Comparison of ENCODE assay signal across 9 cellular contexts in the genomic region with DNA sequence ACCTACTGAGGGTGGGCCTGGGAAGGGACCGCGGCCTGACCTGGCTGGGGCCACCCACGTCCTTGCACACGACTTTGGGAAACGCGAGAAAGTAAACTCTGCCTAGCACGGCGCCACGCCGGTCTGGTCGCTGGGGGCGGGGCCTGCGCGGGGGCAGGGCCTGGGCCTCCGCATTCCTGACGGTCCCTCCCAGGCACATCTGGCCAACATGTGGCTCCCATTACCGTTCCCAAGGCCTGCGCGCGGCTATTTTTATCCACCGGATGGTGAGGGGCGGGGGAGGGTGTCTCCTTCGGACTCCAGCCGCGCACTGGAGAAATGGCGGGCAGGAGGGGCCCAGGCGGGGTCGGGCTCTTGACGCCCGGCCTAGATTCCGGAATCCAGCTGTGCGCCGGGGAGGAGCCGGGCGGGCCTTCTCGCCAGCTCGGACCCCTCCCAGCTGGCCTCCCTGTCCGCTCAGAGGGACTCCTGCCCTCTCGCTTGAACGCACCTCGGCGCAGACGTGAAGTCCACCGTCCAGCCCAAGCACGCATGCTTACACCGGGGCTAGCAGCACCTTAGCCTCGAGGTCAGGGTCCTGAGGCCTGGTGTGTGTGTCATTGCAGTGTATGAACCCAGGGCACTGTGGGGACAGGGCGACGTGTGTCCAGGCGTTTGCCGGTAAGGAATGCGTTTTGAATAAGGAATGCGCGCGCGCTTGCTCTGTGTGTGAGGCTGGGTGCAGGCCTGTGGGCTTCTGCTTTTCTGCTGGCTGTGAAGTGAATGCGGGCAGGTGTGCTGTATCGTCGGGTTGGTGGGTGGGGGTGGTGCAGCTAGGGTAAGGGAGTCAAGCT. TPM values are rescaled to one million over a fixed set of nuclear protein-coding genes. Genes with fewer than 3 reads are reported as not detected.
DNase-seq lines count a peak whose midpoint lies in the region; ATAC-seq, FAIRE-seq and TF ChIP-seq lines count a peak whose summit lies in the region.
"Had no signal": no experiment of that assay in that cellular context is flagged by ENCODE, and none has a peak within 500 bp of the region (broad histone marks: within the 10 kb centered on the region; RNA-seq: fewer than 3 reads in every experiment).

No MANE protein-coding gene starts in this region.

- H2AFZ ChIP-seq in GM12878 (ENCODE audit: control insufficient read depth, low read depth, low read length), result peak overlapping the region; percentile 28; the same call in 1 of the 2 replicates

- H3K36me3 ChIP-seq in HUES64 (ENCODE audit: insufficient read depth, low read length), result no peaks in the 10 kb centered on the region
- no peaks in the 10 kb centered on the region for H3K36me3 ChIP-seq in GM12878 (ENCODE audit: control insufficient read depth in 2 of 2, insufficient read depth in 2 of 2, low read length in 1 of 2)
- no peaks in the 10 kb centered on the region for H3K36me3 ChIP-seq in A673 (ENCODE audit: insufficient read depth, low read length, poor library complexity, severe bottlenecking)

- peak overlapping the region; percentile 89 for H3K4me2 ChIP-seq in GM12878 (ENCODE audit: control insufficient read depth, insufficient read depth)

- H3K27ac ChIP-seq in HUES64 (ENCODE audit: low read depth, low read length) (peak overlapping the region; percentile 67; the same call in 1 of the 2 replicates), GM12878 (ENCODE audit: control insufficient read depth, insufficient read depth) (no peak overlapping the region), A673 (ENCODE audit: low read depth, low read length, poor library complexity, severe bottlenecking) (no peak overlapping the region)

- TF ChIP-seq CTCF in GM12878 (IDR thresholded peaks at IDR 0.05 in 2 of 3, conservative IDR thresholded peaks at IDR 0.05 in 1 of 3; ENCODE audit: control insufficient read depth in 2 of 3, extremely low read depth in 1 of 3, insufficient read depth in 1 of 3, low read depth in 3 of 3, low read length in 3 of 3) (no peak), A673 (conservative IDR thresholded peaks at IDR 0.05; ENCODE audit: low read depth, low read length) (no peak)

- peak; percentile 15; the same call in 2 of the 3 replicates for ATAC-seq in GM12878
- peak; percentile 39 for ATAC-seq in stimulated activated effector memory CD8-positive, alpha-beta T cell treated with anti-CD3 and anti-CD28 coated beads, Interleukin-12 subunit alpha, Interleukin-12 subunit beta, amount 100 ng/mL, for 72 hours
- no peak for ATAC-seq in HG03196 (IDR thresholded peaks at IDR 0.05; ENCODE audit: unreplicated experiment)
- ATAC-seq in GM18861 (IDR thresholded peaks at IDR 0.05; ENCODE audit: unreplicated experiment), result no peak

- BruUV-seq in GM12878 (replicated peaks; lab: Mats Ljungman, UMichigan) (no TSS peak), A673 (replicated peaks; lab: Mats Ljungman, UMichigan) (no TSS peak)

- peaks cover 25 to 30% of the 10 kb centered on the region in 2 donors for H3K4me1 Mint-ChIP-seq in immature natural killer cell
- peaks cover 31% of the 10 kb centered on the region for H3K4me1 Mint-ChIP-seq in stimulated activated effector memory CD8-positive, alpha-beta T cell treated with anti-CD3 and anti-CD28 coated beads, Interleukin-12 subunit alpha, Interleukin-12 subunit beta, amount 100 ng/mL, for 72 hours

- H3K9ac ChIP-seq in HUES64 (ENCODE audit: low read depth, low read length) (peak overlapping the region; percentile 62), GM12878 (ENCODE audit: control insufficient read depth, insufficient read depth, low read length) (no peak overlapping the region; the same call in 1 of the 2 replicates)

- H3K4me1 ChIP-seq in HUES64 (ENCODE audit: insufficient read depth, low read length) (peaks cover 12% of the 10 kb centered on the region; the same call in 1 of the 2 replicates), GM12878 (ENCODE audit: control insufficient read depth, insufficient read depth, low read length) (peaks cover 24% of the 10 kb centered on the region), A673 (ENCODE audit: insufficient read depth, low read length, poor library complexity, severe bottlenecking) (peaks cover 12% of the 10 kb centered on the region)

- H4K20me1 ChIP-seq in GM12878 (ENCODE audit: control insufficient read depth, insufficient read depth), result no peaks in the 10 kb centered on the region; the same call in 1 of the 2 replicates

- WGBS in HUES64, result 2% methylated on average over 59 of the region's 59 CpGs
- 26% methylated on average over 56 of the region's 59 CpGs for WGBS in GM12878 (ENCODE audit: insufficient coverage, insufficient replicate concordance, low lambda C conversion rate, missing lambda C conversion rate)

- intact Hi-C loops in GM12878 (cut with micrococcal nuclease; ENCODE audit: unreplicated experiment), result no loop called here
- intact Hi-C loops in A673 (cut with micrococcal nuclease; ENCODE audit: unreplicated experiment), result no loop called here

- CTCF ChIA-PET in GM12878 (lab: Yijun Ruan, JAX) (interaction anchor here (1.0 to 1.2 kb wide), 2 partner anchors 45 to 133 kb away, joined by 3 read pairs; no protein-coding TSS in a partner anchor), A673 (lab: Charles Lee) (no interaction called here)

- DNase-seq in AML-193 (lab: John Stamatoyannopoulos, UW), result peak; percentile 24 to 26
- DNase-seq in GM12878 (ENCODE audit: low read depth, low spot score), result no peak
- no peak for DNase-seq in immature natural killer cell
- DNase-seq in stimulated activated effector memory CD8-positive, alpha-beta T cell treated with anti-CD3 and anti-CD28 coated beads, Interleukin-12 subunit alpha, Interleukin-12 subunit beta, amount 100 ng/mL, for 72 hours (ENCODE audit: low spot score in 2 of 2), result no peak
- no peak for DNase-seq in A673 (ENCODE audit: low spot score)

- H3K36me3 Mint-ChIP-seq in immature natural killer cell, result no peaks in the 10 kb centered on the region
- peaks cover 61% of the 10 kb centered on the region for H3K36me3 Mint-ChIP-seq in stimulated activated effector memory CD8-positive, alpha-beta T cell treated with anti-CD3 and anti-CD28 coated beads, Interleukin-12 subunit alpha, Interleukin-12 subunit beta, amount 100 ng/mL, for 72 hours

- TF ChIP-seq POLR2A in GM12878 (IDR thresholded peaks at IDR 0.05; ENCODE audit: low read depth, low read length), result no peak

- in situ Hi-C loops in GM12878 (cut with MboI), result no loop called here

- H3K4me3 Mint-ChIP-seq in immature natural killer cell, result peak overlapping the region; percentile 61 to 81 (median 69)
- H3K4me3 Mint-ChIP-seq in stimulated activated effector memory CD8-positive, alpha-beta T cell treated with anti-CD3 and anti-CD28 coated beads, Interleukin-12 subunit alpha, Interleukin-12 subunit beta, amount 100 ng/mL, for 72 hours, result peak overlapping the region; percentile 77

- peak overlapping the region; percentile 62 for H3K4me3 ChIP-seq in HUES64 (ENCODE audit: low read length)
- H3K4me3 ChIP-seq in GM12878, result peak overlapping the region; percentile 32; the same call in 1 of the 2 replicates
- no peak overlapping the region for H3K4me3 ChIP-seq in A673 (ENCODE audit: low read depth, low read length, poor library complexity, severe bottlenecking)

- no peaks in the 10 kb centered on the region for H3K9me3 Mint-ChIP-seq in immature natural killer cell
- H3K9me3 Mint-ChIP-seq in stimulated activated effector memory CD8-positive, alpha-beta T cell treated with anti-CD3 and anti-CD28 coated beads, Interleukin-12 subunit alpha, Interleukin-12 subunit beta, amount 100 ng/mL, for 72 hours, result no peaks in the 10 kb centered on the region

- H3K27ac Mint-ChIP-seq in immature natural killer cell, result peak overlapping the region in 4 of 6 donors; percentile 53 to 85 (median 62)
- H3K27ac Mint-ChIP-seq in stimulated activated effector memory CD8-positive, alpha-beta T cell treated with anti-CD3 and anti-CD28 coated beads, Interleukin-12 subunit alpha, Interleukin-12 subunit beta, amount 100 ng/mL, for 72 hours, result peak overlapping the region; percentile 85

- POLR2A ChIA-PET in GM12878 (lab: Charles Lee) (interaction anchor here (0.6 kb wide), 1 partner anchor 51 kb away, joined by 5 read pairs; no protein-coding TSS in a partner anchor), A673 (lab: Charles Lee; ENCODE audit: low non-redundant PET) (no interaction called here)

- SMC1A ChIA-PET in GM12878 (lab: Charles Lee; ENCODE audit: uncharacterized antibody, unreplicated experiment), result interaction anchor here (0.9 kb wide), 1 partner anchor 97 kb away, joined by 3 read pairs; no protein-coding TSS in a partner anchor

- H3K79me2 ChIP-seq in GM12878 (ENCODE audit: control insufficient read depth, insufficient read depth, low read length), result no peaks in the 10 kb centered on the region

- H3K9me3 ChIP-seq in HUES64 (ENCODE audit: insufficient read depth, low read depth, low read length), result no peaks in the 10 kb centered on the region
- no peaks in the 10 kb centered on the region for H3K9me3 ChIP-seq in GM12878 (replicated peaks; ENCODE audit: control insufficient read depth, insufficient read depth, low read length)
- no peaks in the 10 kb centered on the region for H3K9me3 ChIP-seq in A673 (ENCODE audit: low read depth, low read length, poor library complexity, severe bottlenecking)

- no peak for TF ChIP-seq EP300 in GM12878 (IDR thresholded peaks at IDR 0.05; ENCODE audit: borderline replicate concordance in 1 of 2, control insufficient read depth in 1 of 2, low read depth in 2 of 2, low read length in 2 of 2)

- peaks cover 48% of the 10 kb centered on the region for H3K27me3 ChIP-seq in HUES64 (ENCODE audit: insufficient read depth, low read length)
- no peaks in the 10 kb centered on the region for H3K27me3 ChIP-seq in GM12878 (replicated peaks in 1 of 2; ENCODE audit: control insufficient read depth in 2 of 2, insufficient read depth in 2 of 2, low read length in 1 of 2)
- H3K27me3 ChIP-seq in A673 (replicated peaks; ENCODE audit: insufficient read depth, low read depth, low read length, poor library complexity), result no peaks in the 10 kb centered on the region

- H3K27me3 Mint-ChIP-seq in immature natural killer cell (ENCODE audit: low read depth in 3 of 3), result peaks cover 0 to 5% (median 0%) of the 10 kb centered on the region in 3 donors

- no peak for TF ChIP-seq RAD21 in GM12878 (IDR thresholded peaks at IDR 0.05; ENCODE audit: insufficient read depth, low read depth, low read length)

- RAD21 ChIA-PET in GM12878 (lab: Charles Lee; ENCODE audit: unreplicated experiment), result no interaction called here

- no peak for FAIRE-seq in GM12878 (lab: Jason Lieb, UNC)
- FAIRE-seq: frontal cortex had no signal

RNA-seq across cellular contexts. Expression of gene EVA1B, which starts 2.1 kb away (rescaled TPM):
- 17.2 TPM for polyA plus RNA-seq in HUES64 (2013, experiment 1 of 2)
- 31.1 TPM for polyA plus RNA-seq in HUES64 (2013, experiment 2 of 2)
- 1.2 TPM in 1 of 2 replicates, not detected in the other for total RNA-seq in GM12878 (2013; cell fraction: nucleolus; rRNA removed)
- total RNA-seq in GM12878 (2014; rRNA removed), result 6.4 and 6.9 TPM in 2 replicates
- total RNA-seq in GM12878 (2014; rRNA removed; fragmentation: Illumina TruSeq; extraction: Trizol), result 0.32 and 0.45 TPM in 2 replicates
- 5.3 and 6.1 TPM in 2 replicates for total RNA-seq in GM12878 (2021)
- 2.1 TPM for polyA plus RNA-seq in GM12878 (2011; ENCODE audit: low read depth)
- polyA plus RNA-seq in GM12878 (2011; rRNA removed), result 0.58 TPM in 1 of 2 replicates, not detected in the other
- polyA plus RNA-seq in GM12878 (2011; cell fraction: cytosol; rRNA removed), result 1.5 and 2.1 TPM in 2 replicates
- 1.0 TPM in 2 replicates for polyA plus RNA-seq in GM12878 (2011; cell fraction: nucleus; rRNA removed)
- 9.5 and 12.8 TPM in 2 replicates for polyA plus RNA-seq in GM12878 (2012)
- polyA plus RNA-seq in GM12878 (2014; fragmentation: Illumina TruSeq; extraction: Trizol), result not detected in 2 replicates
- under 1 TPM in 1 of 2 experiments, not detected in 1; 0.15 TPM for polyA plus RNA-seq in GM12878 (2014; fragmentation: Nextera tagmentation; extraction: Ambion mirVana)
- polyA plus RNA-seq in GM12878 (2014; rRNA removed), result 3.4 and 6.7 TPM in 2 replicates
- 1 to 10 TPM; 2.7 to 3.2 TPM for polyA plus RNA-seq in GM12878 (2016; fragmentation: Nextera tagmentation; extraction: Ambion mirVana)
- polyA minus RNA-seq in GM12878 (2011; rRNA and poly(A)+ RNA removed), result 0.21 TPM in 1 of 2 replicates, not detected in the other
- not detected in 2 replicates for polyA minus RNA-seq in GM12878 (2011; cell fraction: cytosol; rRNA and poly(A)+ RNA removed)
- not detected in 2 replicates for polyA minus RNA-seq in GM12878 (2011; cell fraction: nucleus; rRNA and poly(A)+ RNA removed)
- polyA plus RNA-seq in immature natural killer cell, result 10 to 100 TPM in 2 of 3 donors, 1 to 10 TPM in 1; 8.8 to 29.2 (median 11.1) TPM
- 6.2 and 8.4 TPM in 2 replicates for total RNA-seq in A673 (2021)

RNA-seq across cellular contexts. Expression of gene SH3D21, which starts 15.2 kb away (rescaled TPM):
- 5.9 TPM for polyA plus RNA-seq in HUES64 (2013, experiment 1 of 2)
- polyA plus RNA-seq in HUES64 (2013, experiment 2 of 2), result 7.3 TPM
- total RNA-seq in GM12878 (2013; cell fraction: nucleolus; rRNA removed), result 31.8 and 32.6 TPM in 2 replicates
- total RNA-seq in GM12878 (2014; rRNA removed) (1.9 and 3.2 TPM in 2 replicates), GM12878 (2014; rRNA removed; fragmentation: Illumina TruSeq; extraction: Trizol) (2.1 and 2.4 TPM in 2 replicates), GM12878 (2021) (4.9 and 5.5 TPM in 2 replicates), A673 (2021) (2.9 and 4.0 TPM in 2 replicates)
- polyA plus RNA-seq in GM12878 (2011; ENCODE audit: low read depth), result 17.9 TPM
- polyA plus RNA-seq in GM12878 (2011; rRNA removed) (2.1 and 2.5 TPM in 2 replicates), GM12878 (2014; fragmentation: Illumina TruSeq; extraction: Trizol) (2.3 and 5.1 TPM in 2 replicates), GM12878 (2014; fragmentation: Nextera tagmentation; extraction: Ambion mirVana) (under 1 TPM; 0.06 to 0.11 TPM), GM12878 (2014; rRNA removed) (5.7 and 5.9 TPM in 2 replicates), GM12878 (2016; fragmentation: Nextera tagmentation; extraction: Ambion mirVana) (1 to 10 TPM in 1 of 2 experiments, under 1 TPM in 1; 0.19 to 2.1 TPM), immature natural killer cell (under 1 TPM in 2 of 3 donors, not detected in 1; 0.26 to 0.96 TPM)
- 1.9 and 2.3 TPM in 2 replicates for polyA plus RNA-seq in GM12878 (2011; cell fraction: cytosol; rRNA removed)
- 24.3 and 33.9 TPM in 2 replicates for polyA plus RNA-seq in GM12878 (2011; cell fraction: nucleus; rRNA removed)
- polyA plus RNA-seq in GM12878 (2012), result 17.2 and 21.1 TPM in 2 replicates
- 0.88 and 4.3 TPM in 2 replicates for polyA minus RNA-seq in GM12878 (2011; rRNA and poly(A)+ RNA removed)
- polyA minus RNA-seq in GM12878 (2011; cell fraction: cytosol; rRNA and poly(A)+ RNA removed), result 0.62 and 1.7 TPM in 2 replicates
- 4.8 and 7.2 TPM in 2 replicates for polyA minus RNA-seq in GM12878 (2011; cell fraction: nucleus; rRNA and poly(A)+ RNA removed)

Comparison
In these comparisons a context has a peak if more than half of its experiments do, and no peak if none do; other contexts are left out.
1. DNase-seq: peak in AML-193 (2 of 2); none in GM12878 (single experiment), immature natural killer cell (0 of 3), stimulated activated effector memory CD8-positive, alpha-beta T cell treated with anti-CD3 and anti-CD28 coated beads, Interleukin-12 subunit alpha, Interleukin-12 subunit beta, amount 100 ng/mL, for 72 hours (0 of 2) and A673 (single experiment).
2. ATAC-seq: peak in GM12878 (single experiment) and stimulated activated effector memory CD8-positive, alpha-beta T cell treated with anti-CD3 and anti-CD28 coated beads, Interleukin-12 subunit alpha, Interleukin-12 subunit beta, amount 100 ng/mL, for 72 hours (single experiment); none in HG03196 (single experiment) and GM18861 (single experiment).